ENCODE assay signal across 8 cellular contexts in the genomic region with DNA sequence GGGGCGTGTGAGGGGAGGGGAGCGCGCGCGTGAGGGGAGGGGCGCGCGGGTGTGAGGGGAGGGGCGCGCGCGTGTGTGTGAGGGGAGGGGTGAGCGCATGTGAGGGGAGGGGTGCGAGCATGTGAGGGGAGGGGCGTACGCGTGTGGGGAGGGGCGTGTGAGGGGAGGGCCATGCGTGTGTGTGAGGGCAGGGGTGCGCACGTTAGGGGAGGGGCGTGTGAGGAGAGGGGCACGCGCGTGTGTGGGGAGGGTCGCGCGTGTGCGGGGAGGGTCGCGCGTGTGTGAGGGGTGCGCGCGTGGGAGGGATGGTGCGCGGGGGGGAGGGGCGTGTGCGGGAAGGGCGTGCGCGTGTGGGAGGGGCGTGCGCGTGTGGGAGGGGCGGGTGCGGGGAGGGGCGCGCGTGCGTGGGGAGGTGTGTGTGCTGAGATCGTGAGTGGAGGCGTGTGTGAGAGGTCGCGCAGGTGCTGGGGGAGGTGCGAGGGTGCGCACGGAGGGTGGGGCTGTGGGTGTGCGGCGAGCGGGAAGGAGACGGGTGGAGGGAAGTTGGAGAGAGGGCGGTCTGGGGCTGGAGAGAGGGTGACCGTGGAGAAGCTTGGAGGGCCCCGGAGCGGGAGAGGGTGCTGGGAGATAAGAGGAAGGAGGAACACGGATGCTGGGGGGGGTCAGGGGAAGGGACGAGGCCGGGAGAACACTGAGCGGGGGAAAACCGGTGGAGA. TPM values are rescaled to one million over a fixed set of nuclear protein-coding genes. Genes with fewer than 3 reads are reported as not detected.
A peak's percentile ranks its signal among the peaks of the same experiment; 100 is the strongest.
DNase-seq lines count a peak whose midpoint lies in the region; ATAC-seq and TF ChIP-seq lines count a peak whose summit lies in the region.

No MANE protein-coding gene starts in this region.

- H3K4me1 ChIP-seq in heart left ventricle, result peaks cover 6 to 58% (median 30%) of the 10 kb centered on the region in 12 donors
- H3K4me1 ChIP-seq in trophoblast cell (ENCODE audit: control insufficient read depth in 1 of 2, insufficient read depth in 2 of 2, low read length in 2 of 2), result no peaks in the 10 kb centered on the region

- peak overlapping the region; percentile 32 to 93 (median 87) for H3K4me3 ChIP-seq in heart left ventricle
- H3K4me3 ChIP-seq in trophoblast cell (ENCODE audit: low read depth, low read length), result peak overlapping the region; percentile 98

- peak; percentile 39 for ATAC-seq in CD4-positive, alpha-beta T cell (ENCODE audit: poor library complexity)
- ATAC-seq in HG02852 (IDR thresholded peaks at IDR 0.05; ENCODE audit: unreplicated experiment), result peak; percentile 21
- no peak for ATAC-seq in activated naive CD8-positive, alpha-beta T cell treated with anti-CD3 and anti-CD28 coated beads, Interleukin-2, amount 50 U/mL, for 24 hours
- ATAC-seq in heart left ventricle, result peak; percentile 15 to 71 (median 61)
- ATAC-seq in HG02623 (IDR thresholded peaks at IDR 0.05; ENCODE audit: unreplicated experiment), result no peak
- no peak for ATAC-seq in GM21786 (IDR thresholded peaks at IDR 0.05; ENCODE audit: unreplicated experiment)

- intact Hi-C loops in CD4-positive, alpha-beta T cell (cut with DNase I, micrococcal nuclease), result loop anchor here (1.0 to 10.0 kb wide), 11 partner anchors 18 to 1958 kb away; a partner anchor contains a TSS
- intact Hi-C loops in heart left ventricle (cut with DNase I), result loop anchor here (1.0 to 10.0 kb wide), 15 partner anchors 16 to 342 kb away; a partner anchor contains a TSS

- no peak for TF ChIP-seq POLR2A in heart left ventricle (IDR thresholded peaks at IDR 0.05)

- no peak overlapping the region for H3K4ac ChIP-seq in trophoblast cell (ENCODE audit: low read depth, low read length)

- H3K9me3 Mint-ChIP-seq in CD4-positive, alpha-beta T cell, result no peaks in the 10 kb centered on the region
- H3K9me3 Mint-ChIP-seq in activated naive CD8-positive, alpha-beta T cell treated with anti-CD3 and anti-CD28 coated beads, Interleukin-2, amount 50 U/mL, for 24 hours, result no peaks in the 10 kb centered on the region

- no peak overlapping the region for H3K14ac ChIP-seq in trophoblast cell (ENCODE audit: low read length)

- CTCF ChIA-PET in CD4-positive, alpha-beta T cell (lab: Charles Lee), result interaction anchor here (1.2 to 6.8 kb wide), 4 partner anchors 18 to 89 kb away, joined by 5 to 118 read pairs (median 7); a partner anchor contains a TSS

- H3K36me3 ChIP-seq in heart left ventricle, result peaks cover 0 to 36% (median 15%) of the 10 kb centered on the region in 9 donors
- H3K36me3 ChIP-seq in trophoblast cell (ENCODE audit: control insufficient read depth in 1 of 2, insufficient read depth in 2 of 2, low read length in 2 of 2), result no peaks in the 10 kb centered on the region

- H4K91ac ChIP-seq in trophoblast cell (ENCODE audit: low read depth, low read length), result no peak overlapping the region

- WGBS in heart left ventricle, 4 donors, result 1 to 2% (median 2%) methylated on average over 47 to 71 of the region's 71 CpGs
- WGBS in trophoblast cell (ENCODE audit: extremely low coverage, insufficient coverage, insufficient read length), result no CpG with 5 or more reads among the region's 71 CpGs

- H3K9me3 ChIP-seq in CD4-positive, alpha-beta T cell (ENCODE audit: control insufficient read depth, low read length), result no peaks in the 10 kb centered on the region
- no peaks in the 10 kb centered on the region for H3K9me3 ChIP-seq in heart left ventricle
- H3K9me3 ChIP-seq in trophoblast cell (ENCODE audit: insufficient read depth, low read depth, low read length), result no peaks in the 10 kb centered on the region

- H2AFZ ChIP-seq in trophoblast cell (ENCODE audit: insufficient read depth, low read length, poor library complexity), result peak overlapping the region; percentile 72

- no peak overlapping the region for H2BK12ac ChIP-seq in trophoblast cell (ENCODE audit: low read length)

- no peaks in the 10 kb centered on the region for H3K27me3 ChIP-seq in CD4-positive, alpha-beta T cell (ENCODE audit: control insufficient read depth, insufficient read depth, low read length)
- H3K27me3 ChIP-seq in heart left ventricle (no peaks in the 10 kb centered on the region), trophoblast cell (ENCODE audit: insufficient read depth, low read length) (no peaks in the 10 kb centered on the region)

- H3K79me1 ChIP-seq in trophoblast cell (ENCODE audit: low read length), result peaks cover 2% of the 10 kb centered on the region

- H3K4me2 ChIP-seq in trophoblast cell (ENCODE audit: low read length), result peak overlapping the region; percentile 86

- H3K4me1 Mint-ChIP-seq in CD4-positive, alpha-beta T cell (ENCODE audit: low read depth), result peaks cover 27% of the 10 kb centered on the region
- peaks cover 36% of the 10 kb centered on the region for H3K4me1 Mint-ChIP-seq in activated naive CD8-positive, alpha-beta T cell treated with anti-CD3 and anti-CD28 coated beads, Interleukin-2, amount 50 U/mL, for 24 hours

- H3K18ac ChIP-seq in trophoblast cell (ENCODE audit: low read length), result no peak overlapping the region

- peak overlapping the region; percentile 33 for H4K8ac ChIP-seq in trophoblast cell (ENCODE audit: low read depth, low read length)

- peaks cover 44% of the 10 kb centered on the region for H3K36me3 Mint-ChIP-seq in CD4-positive, alpha-beta T cell (ENCODE audit: low read depth)
- peaks cover 6% of the 10 kb centered on the region for H3K36me3 Mint-ChIP-seq in activated naive CD8-positive, alpha-beta T cell treated with anti-CD3 and anti-CD28 coated beads, Interleukin-2, amount 50 U/mL, for 24 hours (ENCODE audit: low read depth)

- no peaks in the 10 kb centered on the region for H3K79me2 ChIP-seq in trophoblast cell (ENCODE audit: control insufficient read depth, insufficient read depth, low read length, poor library complexity)

- no peaks in the 10 kb centered on the region for H3K27me3 Mint-ChIP-seq in CD4-positive, alpha-beta T cell
- no peaks in the 10 kb centered on the region for H3K27me3 Mint-ChIP-seq in activated naive CD8-positive, alpha-beta T cell treated with anti-CD3 and anti-CD28 coated beads, Interleukin-2, amount 50 U/mL, for 24 hours

- peak overlapping the region; percentile 54 for H3K27ac ChIP-seq in CD4-positive, alpha-beta T cell (ENCODE audit: low read depth, low read length)
- peak overlapping the region; percentile 47 to 96 (median 88) for H3K27ac ChIP-seq in heart left ventricle
- H3K27ac ChIP-seq in trophoblast cell (ENCODE audit: low read depth, low read length), result peak overlapping the region; percentile 56

- peak overlapping the region; percentile 20 for H3K9ac ChIP-seq in trophoblast cell (ENCODE audit: low read length)

- no peak for TF ChIP-seq CTCF in CD4-positive, alpha-beta T cell (IDR thresholded peaks at IDR 0.05)
- TF ChIP-seq CTCF in heart left ventricle (IDR thresholded peaks at IDR 0.05), result no peak

- no peak overlapping the region for H3K23ac ChIP-seq in trophoblast cell (ENCODE audit: low read length)

- POLR2A ChIA-PET in CD4-positive, alpha-beta T cell (lab: Charles Lee), result interaction anchor here (1.4 to 10.1 kb wide), 2 partner anchors 17 to 78 kb away, joined by 4 to 386 read pairs; a partner anchor contains a TSS

- H2AK5ac ChIP-seq in trophoblast cell (ENCODE audit: low read length), result no peak overlapping the region

- no peak overlapping the region for H2BK5ac ChIP-seq in trophoblast cell (ENCODE audit: low read depth, low read length, poor library complexity)

- peak overlapping the region; percentile 96 for H3K27ac Mint-ChIP-seq in CD4-positive, alpha-beta T cell
- peak overlapping the region; percentile 90 for H3K27ac Mint-ChIP-seq in activated naive CD8-positive, alpha-beta T cell treated with anti-CD3 and anti-CD28 coated beads, Interleukin-2, amount 50 U/mL, for 24 hours

- DNase-seq in CD4-positive, alpha-beta T cell, result peak; percentile 66 to 83 (median 72)
- peak; percentile 43 for DNase-seq in SW480 (ENCODE audit: low spot score)
- peak; percentile 68 for DNase-seq in activated naive CD8-positive, alpha-beta T cell treated with anti-CD3 and anti-CD28 coated beads, Interleukin-2, amount 50 U/mL, for 24 hours
- peak; percentile 69 to 90 (median 78) for DNase-seq in heart left ventricle
- peak in 1 of 2 donors; percentile 27 for DNase-seq in trophoblast cell

- no peak overlapping the region for H4K12ac ChIP-seq in trophoblast cell (ENCODE audit: low read depth, low read length)

- no peak overlapping the region for H2BK120ac ChIP-seq in trophoblast cell (ENCODE audit: insufficient read depth, low read length, poor library complexity)

- H3K4me3 Mint-ChIP-seq in CD4-positive, alpha-beta T cell, result peak overlapping the region; percentile 91
- H3K4me3 Mint-ChIP-seq in activated naive CD8-positive, alpha-beta T cell treated with anti-CD3 and anti-CD28 coated beads, Interleukin-2, amount 50 U/mL, for 24 hours, result peak overlapping the region; percentile 91

RNA-seq across cellular contexts. Expression of a gene that starts 19.7 kb away (rescaled TPM):
- total RNA-seq in CD4-positive, alpha-beta T cell, result 10 to 100 TPM; 74.3 to 84.3 TPM
- 10 to 100 TPM; 42.6 to 83.2 (median 61.6) TPM for total RNA-seq in heart left ventricle
- polyA plus RNA-seq in heart left ventricle, result 10 to 100 TPM; 20.3 to 39.5 TPM
- 8.3 and 8.9 TPM in 2 replicates for polyA plus RNA-seq in trophoblast cell (2013)

Comparison
In these comparisons a context has a peak if more than half of its experiments do, and no peak if none do; other contexts are left out.
1. ATAC-seq: peak in CD4-positive, alpha-beta T cell (single experiment), HG02852 (single experiment) and heart left ventricle (4 of 4); none in activated naive CD8-positive, alpha-beta T cell treated with anti-CD3 and anti-CD28 coated beads, Interleukin-2, amount 50 U/mL, for 24 hours (single experiment), HG02623 (single experiment) and GM21786 (single experiment).
2. Peak in every context shown above with its lines, with median percentiles within 50 percentile points of each other: H3K27ac ChIP-seq.